Comparison of ENCODE assay signal across 9 cellular contexts in genomic region chr12:105951732-105952131, GRCh38.
"Had no signal": no experiment of that assay in that cellular context is flagged by ENCODE, and none has a peak within 500 bp of the region (broad histone marks: within the 10 kb centered on the region; RNA-seq: fewer than 3 reads in every experiment).

No MANE protein-coding gene starts in this region.

- H3K4me1 Mint-ChIP-seq: IgD-negative memory B cell had no signal

- DNase-seq: GM23248, GOT3, H7, HFFc6 had no signal

- H3K9me3 ChIP-seq: HAP-1 had no signal

- H2AFZ ChIP-seq: GM23248 had no signal

- H3K4me3 ChIP-seq: GM23248, HAP-1 had no signal

- H3K4me3 Mint-ChIP-seq: HFFc6, IgD-negative memory B cell had no signal

- H3K9ac ChIP-seq: GM23248 had no signal

- H3K36me3 ChIP-seq: HAP-1 had no signal

- H3K4me1 ChIP-seq: HAP-1 had no signal

- H3K9me3 Mint-ChIP-seq: HFFc6 had no signal

- H3K27ac Mint-ChIP-seq: HFFc6, IgD-negative memory B cell had no signal

- ATAC-seq: HCT116, HepG2 had no signal

- H3K27ac ChIP-seq: GM23248, HL-60 had no signal
